Comparison of ENCODE assay signal across 8 cellular contexts in the genomic region with DNA sequence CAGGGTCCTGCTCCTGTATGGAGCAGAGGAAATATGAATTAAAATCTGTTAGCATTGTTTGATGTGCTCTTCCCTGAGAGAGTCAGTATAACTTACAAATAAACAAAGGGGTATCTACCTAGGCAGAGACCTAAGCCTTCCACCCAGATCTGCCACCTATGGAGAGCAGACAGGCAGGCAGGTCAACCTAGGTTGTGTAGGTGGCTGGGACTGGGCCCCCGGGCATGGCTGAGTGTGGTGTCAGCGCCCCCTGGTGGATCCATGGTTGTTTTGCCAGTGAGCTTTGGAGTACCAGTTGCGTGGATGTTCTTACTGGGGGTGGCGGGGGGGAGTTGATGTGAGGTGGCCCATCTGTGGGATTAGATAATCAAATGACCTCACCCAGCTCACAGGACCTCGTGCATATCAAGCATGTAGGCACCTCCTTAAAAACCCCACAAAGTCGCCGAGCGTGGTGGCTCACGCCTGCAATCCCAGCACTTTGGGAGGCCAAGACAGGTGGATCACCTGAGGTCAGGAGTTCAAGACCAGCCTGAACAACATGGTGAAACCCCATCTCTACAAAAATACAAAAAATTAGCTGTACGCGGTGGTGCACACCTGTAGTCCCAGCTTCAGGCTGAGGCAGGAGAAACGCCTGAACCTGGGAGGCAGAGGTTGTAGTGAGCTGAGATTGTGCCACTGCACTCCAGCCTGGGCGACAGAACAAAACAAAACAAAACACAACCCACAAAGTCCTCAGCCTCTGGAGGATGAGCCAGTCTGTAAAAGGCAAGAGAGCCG. TPM values are rescaled to one million over a fixed set of nuclear protein-coding genes. Genes with fewer than 3 reads are reported as not detected.
A peak's percentile ranks its signal among the peaks of the same experiment; 100 is the strongest.
DNase-seq lines count a peak whose midpoint lies in the region; TF ChIP-seq lines count a peak whose summit lies in the region.

No MANE protein-coding gene starts in this region.

- no peaks in the 10 kb centered on the region for H3K9me3 ChIP-seq in trophoblast cell (ENCODE audit: insufficient read depth, low read depth, low read length)

- peak; percentile 86 for DNase-seq in D341Med (ENCODE audit: low spot score)
- DNase-seq in H4 (ENCODE audit: low spot score), result peak; percentile 42
- DNase-seq in NB4 (ENCODE audit: low read depth), result peak; percentile 86
- peak; percentile 63 for DNase-seq in SKM-1 (lab: John Stamatoyannopoulos, UW; ENCODE audit: unreplicated experiment)
- peak; percentile 90 for DNase-seq in activated naive CD4-positive, alpha-beta T cell treated with Interleukin-2 at 50 U/mL for 16 hours
- DNase-seq in glomerular endothelial cell (ENCODE audit: extremely low read depth, low read depth, low spot score), result peak; percentile 39
- DNase-seq in trophoblast cell, result peak; percentile 71 to 87
- DNase-seq in ureter (ENCODE audit: low spot score), result peak; percentile 87

- H3K27me3 ChIP-seq in trophoblast cell (ENCODE audit: insufficient read depth, low read length), result no peaks in the 10 kb centered on the region

- H3K4me1 ChIP-seq in trophoblast cell (ENCODE audit: control insufficient read depth in 1 of 2, insufficient read depth in 2 of 2, low read length in 2 of 2), result no peaks in the 10 kb centered on the region

- H2BK120ac ChIP-seq in trophoblast cell (ENCODE audit: insufficient read depth, low read length, poor library complexity), result no peak overlapping the region

- H3K79me2 ChIP-seq in trophoblast cell (ENCODE audit: control insufficient read depth, insufficient read depth, low read length, poor library complexity), result no peaks in the 10 kb centered on the region

- H2BK5ac ChIP-seq in trophoblast cell (ENCODE audit: low read depth, low read length, poor library complexity), result no peak overlapping the region

- H3K4me2 ChIP-seq in trophoblast cell (ENCODE audit: low read length), result no peak overlapping the region

- no peak overlapping the region for H4K91ac ChIP-seq in trophoblast cell (ENCODE audit: low read depth, low read length)

- no peak overlapping the region for H3K23ac ChIP-seq in trophoblast cell (ENCODE audit: low read length)

- no peak overlapping the region for H4K8ac ChIP-seq in trophoblast cell (ENCODE audit: low read depth, low read length)

- TF ChIP-seq POLR2A in NB4 (IDR thresholded peaks at IDR 0.05; ENCODE audit: extremely low read depth, insufficient read length), result no peak

- H3K14ac ChIP-seq in trophoblast cell (ENCODE audit: low read length), result no peak overlapping the region

- H3K9ac ChIP-seq in trophoblast cell (ENCODE audit: low read length), result no peak overlapping the region

- no peak overlapping the region for H2AFZ ChIP-seq in trophoblast cell (ENCODE audit: insufficient read depth, low read length, poor library complexity)

- H3K4me3 ChIP-seq in NB4 (ENCODE audit: low read depth, low read length) (no peak overlapping the region), trophoblast cell (ENCODE audit: low read depth, low read length) (no peak overlapping the region)

- H3K27ac ChIP-seq in trophoblast cell (ENCODE audit: low read depth, low read length), result no peak overlapping the region

- no peak overlapping the region for H3K4ac ChIP-seq in trophoblast cell (ENCODE audit: low read depth, low read length)

- TF ChIP-seq CTCF in NB4 (IDR thresholded peaks at IDR 0.05; ENCODE audit: low read depth, low read length), result peak; percentile 92

- no peak overlapping the region for H4K12ac ChIP-seq in trophoblast cell (ENCODE audit: low read depth, low read length)

- no peaks in the 10 kb centered on the region for H3K79me1 ChIP-seq in trophoblast cell (ENCODE audit: low read length)

- H2BK12ac ChIP-seq in trophoblast cell (ENCODE audit: low read length), result no peak overlapping the region

- peaks cover 6 to 9% of the 10 kb centered on the region in 2 experiments for H3K36me3 ChIP-seq in trophoblast cell (ENCODE audit: control insufficient read depth in 1 of 2, insufficient read depth in 2 of 2, low read length in 2 of 2)

- no CpG with 5 or more reads among the region's 14 CpGs for WGBS in trophoblast cell (ENCODE audit: extremely low coverage, insufficient coverage, insufficient read length)

- H3K18ac ChIP-seq in trophoblast cell (ENCODE audit: low read length), result no peak overlapping the region

- H2AK5ac ChIP-seq in trophoblast cell (ENCODE audit: low read length), result no peak overlapping the region

RNA-seq across cellular contexts. Expression of a gene that starts 17.6 kb away (rescaled TPM):
- total RNA-seq in H4 (2014; rRNA removed; shearing (Covaris generic)), result 23.6 and 25.3 TPM in 2 replicates
- total RNA-seq in glomerular endothelial cell (10.9 and 12.4 TPM in 2 replicates), ureter (26.6 TPM)
- 7.3 and 7.7 TPM in 2 replicates for polyA plus RNA-seq in trophoblast cell (2013)

RNA-seq across cellular contexts. Expression of a gene that starts 17.7 kb away (rescaled TPM):
- 15.1 and 19.6 TPM in 2 replicates for total RNA-seq in H4 (2014; rRNA removed; shearing (Covaris generic))
- total RNA-seq in glomerular endothelial cell, result 5.3 and 7.5 TPM in 2 replicates
- 6.3 and 6.5 TPM in 2 replicates for polyA plus RNA-seq in trophoblast cell (2013)
- 15.5 TPM for total RNA-seq in ureter

RNA-seq across cellular contexts. Expression of a gene that starts 25.0 kb away (rescaled TPM):
- not detected in 2 replicates for total RNA-seq in H4 (2014; rRNA removed; shearing (Covaris generic))
- total RNA-seq in glomerular endothelial cell, result not detected in 2 replicates
- 0.40 and 0.72 TPM in 2 replicates for polyA plus RNA-seq in trophoblast cell (2013)
- not detected for total RNA-seq in ureter

RNA-seq across cellular contexts. Expression of a gene that starts 41.4 kb away (rescaled TPM):
- total RNA-seq in H4 (2014; rRNA removed; shearing (Covaris generic)), result not detected in 2 replicates
- total RNA-seq in glomerular endothelial cell (0.23 TPM in 1 of 2 replicates, not detected in the other), ureter (7.0 TPM)
- polyA plus RNA-seq in trophoblast cell (2013), result 0.08 TPM in 2 replicates

RNA-seq across cellular contexts. Expression of a gene that starts 44.5 kb away (rescaled TPM):
- total RNA-seq in H4 (2014; rRNA removed; shearing (Covaris generic)), result 22.3 and 24.9 TPM in 2 replicates
- total RNA-seq in glomerular endothelial cell (17.1 and 22.8 TPM in 2 replicates), ureter (44.0 TPM)
- 21.0 and 21.7 TPM in 2 replicates for polyA plus RNA-seq in trophoblast cell (2013)

Comparison
In these comparisons a context has a peak if more than half of its experiments do, and no peak if none do; other contexts are left out.
1. DNase-seq: peak in every context shown above with its lines; median percentile 90 in activated naive CD4-positive, alpha-beta T cell treated with Interleukin-2 at 50 U/mL for 16 hours; 87 in ureter; 86 in D341Med; 86 in NB4; 79 in trophoblast cell; 63 in SKM-1; 42 in H4; 39 in glomerular endothelial cell.